8 cellular contexts compared by ENCODE assay signal in genomic region chr1:204376919-204377799, GRCh38. TPM values are rescaled to one million over a fixed set of nuclear protein-coding genes. Genes with fewer than 3 reads are reported as not detected.
A peak's percentile ranks its signal among the peaks of the same experiment; 100 is the strongest.
DNase-seq lines count a peak whose midpoint lies in the region; ATAC-seq and TF ChIP-seq lines count a peak whose summit lies in the region.

No MANE protein-coding gene starts in this region.

- no peak for TF ChIP-seq CTCF in IMR-90 (conservative IDR thresholded peaks at IDR 0.05; ENCODE audit: low read depth, low read length)

- H3K4me1 ChIP-seq in IMR-90 (ENCODE audit: control insufficient read depth, insufficient read depth, low read length), result peaks cover 3% of the 10 kb centered on the region; the same call in 1 of the 2 replicates
- H3K4me1 ChIP-seq in endocrine pancreas (ENCODE audit: control insufficient read depth, insufficient read depth, low read length), result no peaks in the 10 kb centered on the region
- peaks cover 4 to 6% of the 10 kb centered on the region in 2 donors for H3K4me1 ChIP-seq in naive thymus-derived CD4-positive, alpha-beta T cell (ENCODE audit: control insufficient read depth in 2 of 2, insufficient read depth in 2 of 2, low read length in 2 of 2)

- H4K8ac ChIP-seq in IMR-90 (ENCODE audit: low read depth in 2 of 2, low read length in 2 of 2), result no peak overlapping the region

- H2AK9ac ChIP-seq in IMR-90 (replicated peaks; ENCODE audit: low read depth, low read length, poor library complexity), result peak overlapping the region; percentile 51

- CTCF ChIA-PET in IMR-90 (lab: Yijun Ruan, JAX), result interaction anchor here (1.3 to 2.3 kb wide), 2 partner anchors 16 to 21 kb away, joined by 4 to 6 read pairs; no protein-coding TSS in a partner anchor
- CTCF ChIA-PET in naive thymus-derived CD4-positive, alpha-beta T cell (lab: Charles Lee), result interaction anchor here (1.8 kb wide), 1 partner anchor 54 kb away, joined by 3 read pairs; no protein-coding TSS in a partner anchor

- POLR2A ChIA-PET in IMR-90 (lab: Charles Lee; ENCODE audit: unreplicated experiment), result no interaction called here
- POLR2A ChIA-PET in naive thymus-derived CD4-positive, alpha-beta T cell (lab: Charles Lee), result interaction anchor here (1.0 kb wide), 1 partner anchor 14 kb away, joined by 4 read pairs; no protein-coding TSS in a partner anchor

- H3K14ac ChIP-seq in IMR-90 (replicated peaks; ENCODE audit: low read depth, low read length), result no peak overlapping the region

- in situ Hi-C loops in ACHN (cut with HindIII; ENCODE audit: low pct_ligation_motif_present, low pct_unique_long_range_greater_than_20kb, low sequenced_read_pairs), result no loop called here
- in situ Hi-C loops in IMR-90 (cut with MboI; ENCODE audit: low sequenced_read_pairs), result no loop called here

- no peak overlapping the region for H4K91ac ChIP-seq in IMR-90 (ENCODE audit: insufficient read depth, low read depth, low read length)

- TF ChIP-seq POLR2A in IMR-90 (IDR thresholded peaks at IDR 0.05; ENCODE audit: low read depth, low read length), result no peak

- H2BK15ac ChIP-seq in IMR-90 (ENCODE audit: low read depth, low read length), result no peak overlapping the region

- no peak overlapping the region for H3K18ac ChIP-seq in IMR-90 (ENCODE audit: low read depth, low read length)

- no peak overlapping the region for H2AK5ac ChIP-seq in IMR-90 (ENCODE audit: low read depth, low read length)

- no peak overlapping the region for H3K56ac ChIP-seq in IMR-90 (ENCODE audit: extremely low read depth, insufficient read depth, low read length)

- H3K36me3 ChIP-seq in IMR-90 (ENCODE audit: control insufficient read depth, insufficient read depth, low read length) (no peaks in the 10 kb centered on the region), endocrine pancreas (ENCODE audit: control insufficient read depth, insufficient read depth, low read length) (no peaks in the 10 kb centered on the region)
- H3K36me3 ChIP-seq in naive thymus-derived CD4-positive, alpha-beta T cell (ENCODE audit: control insufficient read depth in 2 of 3, insufficient read depth in 3 of 3, low read length in 3 of 3), result no peaks in the 10 kb centered on the region

- no TSS peak for BruUV-seq in IMR-90 (replicated peaks; lab: Mats Ljungman, UMichigan)

- H2AFZ ChIP-seq in IMR-90 (replicated peaks; ENCODE audit: low read length, poor library complexity), result peak overlapping the region; percentile 89

- peak overlapping the region in 9 of 10 donors; percentile 41 to 96 (median 73) for H3K4me3 Mint-ChIP-seq in naive thymus-derived CD4-positive, alpha-beta T cell

- DNase-seq in ACHN (peak; percentile 97), IMR-90 (no peak), globus pallidus (ENCODE audit: low spot score) (no peak), DMS79 treated with DMSO at 0.1 percent for 48 hours (lab: John Stamatoyannopoulos, UW) (no peak), D341Med (ENCODE audit: low spot score) (no peak), DMS79 (lab: John Stamatoyannopoulos, UW) (no peak)
- no peak for DNase-seq in naive thymus-derived CD4-positive, alpha-beta T cell

- no peak overlapping the region; the same call in 1 of the 2 replicates for H3K4me2 ChIP-seq in IMR-90 (ENCODE audit: low read depth, low read length)

- H4K5ac ChIP-seq in IMR-90 (ENCODE audit: low read depth, low read length), result no peak overlapping the region

- WGBS in IMR-90 (ENCODE audit: extremely low coverage in 2 of 2, insufficient read length in 1 of 2), 2 experiments, result 100% methylated on average over 1 of the region's 28 CpGs; no CpG with 5 or more reads in 1 of the 2 experiments

- no peak overlapping the region for H2BK120ac ChIP-seq in IMR-90 (ENCODE audit: low read depth, low read length)

- peaks cover 8 to 20% (median 13%) of the 10 kb centered on the region in 7 donors for H3K4me1 Mint-ChIP-seq in naive thymus-derived CD4-positive, alpha-beta T cell

- no peak for TF ChIP-seq RAD21 in IMR-90 (IDR thresholded peaks at IDR 0.05; ENCODE audit: low read length)

- no peak overlapping the region for H2BK5ac ChIP-seq in IMR-90 (ENCODE audit: low read depth, low read length, poor library complexity, severe bottlenecking)

- H3K27me3 Mint-ChIP-seq in naive thymus-derived CD4-positive, alpha-beta T cell, result peaks cover 6 to 53% (median 11%) of the 10 kb centered on the region in 5 donors

- H3K36me3 Mint-ChIP-seq in naive thymus-derived CD4-positive, alpha-beta T cell, result peaks cover 0 to 5% (median 0%) of the 10 kb centered on the region in 5 donors

- no peak overlapping the region for H3K4ac ChIP-seq in IMR-90 (ENCODE audit: low read depth, low read length)

- no peak overlapping the region for H3K23ac ChIP-seq in IMR-90 (ENCODE audit: low read depth, low read length)

- peaks cover 87% of the 10 kb centered on the region for H3K27me3 ChIP-seq in IMR-90 (ENCODE audit: control insufficient read depth, insufficient read depth, low read length)
- no peaks in the 10 kb centered on the region for H3K27me3 ChIP-seq in endocrine pancreas (ENCODE audit: control insufficient read depth, insufficient read depth, low read length)
- H3K27me3 ChIP-seq in naive thymus-derived CD4-positive, alpha-beta T cell (ENCODE audit: control insufficient read depth in 2 of 2, insufficient read depth in 2 of 2, low read length in 2 of 2), result peaks cover 0 to 9% of the 10 kb centered on the region in 2 donors

- no peaks in the 10 kb centered on the region for H3K9me1 ChIP-seq in IMR-90 (ENCODE audit: insufficient read depth, low read length)

- H2BK20ac ChIP-seq in IMR-90 (ENCODE audit: low read depth, low read length), result no peak overlapping the region

- no peak overlapping the region for H3K9ac ChIP-seq in IMR-90 (ENCODE audit: low read depth, low read length)
- peak overlapping the region; percentile 79 for H3K9ac ChIP-seq in endocrine pancreas (ENCODE audit: control insufficient read depth, insufficient read depth, low read length)

- no peak for ATAC-seq in IMR-90 (ENCODE audit: low read depth)
- no peak for ATAC-seq in naive thymus-derived CD4-positive, alpha-beta T cell

- H3K9me3 ChIP-seq in IMR-90 (ENCODE audit: control insufficient read depth, insufficient read depth, low read length), result no peaks in the 10 kb centered on the region
- no peaks in the 10 kb centered on the region for H3K9me3 ChIP-seq in endocrine pancreas (ENCODE audit: control insufficient read depth, low read length)
- no peaks in the 10 kb centered on the region for H3K9me3 ChIP-seq in naive thymus-derived CD4-positive, alpha-beta T cell (ENCODE audit: control insufficient read depth in 2 of 3, low read length in 3 of 3)

- H3K79me1 ChIP-seq in IMR-90 (ENCODE audit: low read depth in 1 of 2, low read length in 2 of 2), result no peaks in the 10 kb centered on the region

- no peak overlapping the region for H3K27ac Mint-ChIP-seq in naive thymus-derived CD4-positive, alpha-beta T cell

- dilution Hi-C loops in IMR-90 (cut with HindIII; ENCODE audit: low sequenced_read_pairs, unreplicated experiment), result loop anchor here (25.0 kb wide), 2 partner anchors 215 to 515 kb away; partner anchors contain the start of genes ETNK2, REN and SNRPE

- H3K9me3 Mint-ChIP-seq in naive thymus-derived CD4-positive, alpha-beta T cell, result no peaks in the 10 kb centered on the region

- H3K4me3 ChIP-seq in IMR-90 (ENCODE audit: insufficient read depth, low read depth, low read length), result no peak overlapping the region; the same call in 1 of the 2 replicates
- H3K4me3 ChIP-seq in endocrine pancreas (ENCODE audit: control insufficient read depth, insufficient read depth, low read length), result no peak overlapping the region
- peak overlapping the region; percentile 70 for H3K4me3 ChIP-seq in naive thymus-derived CD4-positive, alpha-beta T cell (ENCODE audit: low read length)

- H4K20me1 ChIP-seq in IMR-90 (ENCODE audit: insufficient read depth, low read length), result no peaks in the 10 kb centered on the region

- no peak overlapping the region for H3K27ac ChIP-seq in IMR-90 (ENCODE audit: insufficient read depth, low read length)
- no peak overlapping the region for H3K27ac ChIP-seq in naive thymus-derived CD4-positive, alpha-beta T cell (ENCODE audit: low read depth, low read length)

- intact Hi-C loops in IMR-90 (cut with micrococcal nuclease), result no loop called here
- intact Hi-C loops in naive thymus-derived CD4-positive, alpha-beta T cell (cut with micrococcal nuclease), result no loop called here

TF ChIP-seq in IMR-90, 13 proteins besides CTCF, POLR2A, EP300 and RAD21 (continues in another document):
- TF ChIP-seq BHLHE40 (IDR thresholded peaks at IDR 0.05; ENCODE audit: low read depth, low read length), result no peak
- TF ChIP-seq NFE2L2 (IDR thresholded peaks at IDR 0.05; ENCODE audit: low read depth, low read length), result no peak
- TF ChIP-seq MAZ (IDR thresholded peaks at IDR 0.05; ENCODE audit: borderline replicate concordance, low read depth, low read length), result no peak
- TF ChIP-seq RFX5 (IDR thresholded peaks at IDR 0.05; ENCODE audit: low read depth, low read length), result no peak
- TF ChIP-seq USF2 (IDR thresholded peaks at IDR 0.05; ENCODE audit: low read depth, low read length), result no peak
- no peak for TF ChIP-seq FOS (IDR thresholded peaks at IDR 0.05; ENCODE audit: low read depth, low read length)
- no peak for TF ChIP-seq MAFK (IDR thresholded peaks at IDR 0.05; ENCODE audit: low read depth, low read length)
- TF ChIP-seq SMC3 (IDR thresholded peaks at IDR 0.05; ENCODE audit: low read depth, low read length), result no peak
- no peak for TF ChIP-seq CHD1 (IDR thresholded peaks at IDR 0.05; ENCODE audit: low read depth, low read length)

RNA-seq across cellular contexts. Expression of gene PLEKHA6, which starts 17.4 kb away (rescaled TPM):
- 5.0 and 8.2 TPM in 2 replicates for total RNA-seq in IMR-90 (2012; rRNA removed)
- 19.9 and 20.6 TPM in 2 replicates for polyA plus RNA-seq in IMR-90 (2012; rRNA removed)
- polyA plus RNA-seq in IMR-90 (2012; cell fraction: cytosol; rRNA removed), result 10.7 and 13.6 TPM in 2 replicates
- polyA plus RNA-seq in IMR-90 (2012; cell fraction: nucleus; rRNA removed; ENCODE audit: low replicate concordance), result 59.8 and 70.3 TPM in 2 replicates
- 1 to 10 TPM in 1 of 5 experiments, under 1 TPM in 4; 0.05 to 1.9 (median 0.57) TPM for total RNA-seq in naive thymus-derived CD4-positive, alpha-beta T cell
- under 1 TPM in 1 of 2 donors, not detected in 1; 0.24 TPM for polyA plus RNA-seq in naive thymus-derived CD4-positive, alpha-beta T cell

RNA-seq across cellular contexts. Expression of gene PPP1R15B, which starts 34.5 kb away (rescaled TPM):
- 14.9 and 20.3 TPM in 2 replicates for total RNA-seq in IMR-90 (2012; rRNA removed)
- polyA plus RNA-seq in IMR-90 (2012; rRNA removed), result 14.4 and 15.0 TPM in 2 replicates
- polyA plus RNA-seq in IMR-90 (2012; cell fraction: cytosol; rRNA removed), result 8.7 and 10.7 TPM in 2 replicates
- 6.9 and 17.1 TPM in 2 replicates for polyA plus RNA-seq in IMR-90 (2012; cell fraction: nucleus; rRNA removed; ENCODE audit: low replicate concordance)
- 100 to 1,000 TPM in 2 of 5 experiments, 10 to 100 TPM in 3; 69.5 to 175 (median 73.0) TPM for total RNA-seq in naive thymus-derived CD4-positive, alpha-beta T cell
- polyA plus RNA-seq in naive thymus-derived CD4-positive, alpha-beta T cell, result 10 to 100 TPM; 14.1 to 19.3 TPM
